Comparison of ENCODE assay signal across 13 cellular contexts in genomic region chr10:34292178-34292565, GRCh38.
"Had no signal": no experiment of that assay in that cellular context is flagged by ENCODE, and none has a peak within 500 bp of the region (broad histone marks: within the 10 kb centered on the region; RNA-seq: fewer than 3 reads in every experiment).

No MANE protein-coding gene starts in this region.

- H3K27ac ChIP-seq: ovary, stomach had no signal

- H3K9me3 ChIP-seq: ovary, stomach had no signal

- H3K4me3 ChIP-seq: ovary, stomach had no signal

- H3K36me3 ChIP-seq: ovary, stomach had no signal

- H3K27me3 ChIP-seq: ovary, stomach had no signal

- ATAC-seq: activated CD8-positive, alpha-beta memory T cell treated with anti-CD3 and anti-CD28 coated beads, Interleukin-2, amount 10 ng/mL, durations not matched to agents 7 days and 5 days; activated T-cell treated with anti-CD3 and anti-CD28 coated beads, Interleukin-2, amount 50 U/mL, for 4 hours; left colon; WTC11 had no signal

- DNase-seq: activated CD4-positive, alpha-beta T cell treated with anti-CD3 and anti-CD28 coated beads, Interleukin-2, amount 50 U/mL, for 1 hour; activated CD8-positive, alpha-beta memory T cell treated with anti-CD3 and anti-CD28 coated beads, Interleukin-2, amount 10 ng/mL, durations not matched to agents 7 days and 5 days; activated T-cell treated with anti-CD3 and anti-CD28 coated beads, Interleukin-2, amount 50 U/mL, for 4 hours; central memory CD4-positive, alpha-beta T cell; dermis blood vessel endothelial cell; endodermal cell; erythroblast; foreskin melanocyte; head of caudate nucleus; left colon; ovary; stomach had no signal
